13 cellular contexts compared by ENCODE assay signal in the genomic region with DNA sequence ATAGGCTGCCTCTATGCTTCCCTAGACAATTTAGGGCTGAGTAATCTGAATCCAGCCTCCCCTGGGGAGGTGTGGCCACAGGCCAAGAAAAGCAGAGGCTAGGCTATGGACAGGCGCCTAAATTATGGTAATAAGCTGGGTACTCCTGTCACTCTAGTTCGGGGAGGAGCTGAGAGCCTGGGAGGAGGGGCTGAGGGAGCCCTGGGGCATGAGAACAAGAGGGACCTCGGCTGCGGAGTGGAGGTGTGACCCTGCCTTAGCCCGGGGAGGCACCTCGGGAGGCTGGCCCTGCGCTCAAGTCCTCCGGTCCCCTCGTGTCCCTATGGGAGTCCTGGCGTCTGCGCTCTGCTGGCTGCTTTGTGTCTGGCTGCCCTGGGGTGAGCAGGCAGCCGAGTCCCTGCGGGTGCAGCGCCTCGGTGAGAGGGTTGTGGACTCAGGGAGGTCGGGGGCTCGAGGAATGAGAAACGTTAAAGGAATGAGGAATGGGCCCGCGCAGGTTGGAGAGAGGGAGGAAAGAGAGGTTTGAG. TPM values are rescaled to one million over a fixed set of nuclear protein-coding genes. Genes with fewer than 3 reads are reported as not detected.
DNase-seq lines count a peak whose midpoint lies in the region; ATAC-seq and TF ChIP-seq lines count a peak whose summit lies in the region.
"Had no signal": no experiment of that assay in that cellular context is flagged by ENCODE, and none has a peak within 500 bp of the region (broad histone marks: within the 10 kb centered on the region; RNA-seq: fewer than 3 reads in every experiment).

A gene with protein sequence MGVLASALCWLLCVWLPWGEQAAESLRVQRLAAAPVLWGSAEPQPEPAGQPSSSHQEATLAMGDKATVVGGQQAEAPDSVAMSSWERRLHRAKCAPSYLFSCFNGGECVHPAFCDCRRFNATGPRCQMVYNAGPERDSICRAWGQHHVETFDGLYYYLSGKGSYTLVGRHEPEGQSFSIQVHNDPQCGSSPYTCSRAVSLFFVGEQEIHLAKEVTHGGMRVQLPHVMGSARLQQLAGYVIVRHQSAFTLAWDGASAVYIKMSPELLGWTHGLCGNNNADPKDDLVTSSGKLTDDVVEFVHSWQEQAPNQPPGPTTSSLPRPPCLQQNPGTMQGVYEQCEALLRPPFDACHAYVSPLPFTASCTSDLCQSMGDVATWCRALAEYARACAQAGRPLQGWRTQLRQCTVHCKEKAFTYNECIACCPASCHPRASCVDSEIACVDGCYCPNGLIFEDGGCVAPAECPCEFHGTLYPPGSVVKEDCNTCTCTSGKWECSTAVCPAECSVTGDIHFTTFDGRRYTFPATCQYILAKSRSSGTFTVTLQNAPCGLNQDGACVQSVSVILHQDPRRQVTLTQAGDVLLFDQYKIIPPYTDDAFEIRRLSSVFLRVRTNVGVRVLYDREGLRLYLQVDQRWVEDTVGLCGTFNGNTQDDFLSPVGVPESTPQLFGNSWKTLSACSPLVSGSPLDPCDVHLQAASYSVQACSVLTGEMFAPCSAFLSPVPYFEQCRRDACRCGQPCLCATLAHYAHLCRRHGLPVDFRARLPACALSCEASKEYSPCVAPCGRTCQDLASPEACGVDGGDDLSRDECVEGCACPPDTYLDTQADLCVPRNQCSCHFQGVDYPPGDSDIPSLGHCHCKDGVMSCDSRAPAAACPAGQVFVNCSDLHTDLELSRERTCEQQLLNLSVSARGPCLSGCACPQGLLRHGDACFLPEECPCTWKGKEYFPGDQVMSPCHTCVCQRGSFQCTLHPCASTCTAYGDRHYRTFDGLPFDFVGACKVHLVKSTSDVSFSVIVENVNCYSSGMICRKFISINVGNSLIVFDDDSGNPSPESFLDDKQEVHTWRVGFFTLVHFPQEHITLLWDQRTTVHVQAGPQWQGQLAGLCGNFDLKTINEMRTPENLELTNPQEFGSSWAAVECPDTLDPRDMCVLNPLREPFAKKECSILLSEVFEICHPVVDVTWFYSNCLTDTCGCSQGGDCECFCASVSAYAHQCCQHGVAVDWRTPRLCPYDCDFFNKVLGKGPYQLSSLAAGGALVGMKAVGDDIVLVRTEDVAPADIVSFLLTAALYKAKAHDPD (N-terminal part only) (plus strand): TSS at position 209 of the 527 bp plus-strand sequence. CDS start 114 bp downstream, at position 323.

- peaks cover 17% of the 10 kb centered on the region for H3K4me1 Mint-ChIP-seq in progenitor cell of endocrine pancreas (ENCODE audit: low read depth)

- no peak for TF ChIP-seq RAD21 in SK-N-SH (IDR thresholded peaks at IDR 0.05; ENCODE audit: low read length)

- H3K27ac Mint-ChIP-seq in progenitor cell of endocrine pancreas: no peak within 1 kb of the TSS

- H3K4me3 ChIP-seq in SK-N-SH (ENCODE audit: low read depth in 2 of 2, low read length in 1 of 2) (no peak within 1 kb of the TSS), choroid plexus epithelial cell (ENCODE audit: low read depth, low read length) (no peak within 1 kb of the TSS), gastroesophageal sphincter (no peak within 1 kb of the TSS)
- H3K4me3 ChIP-seq: A549, prostate gland had no signal

- H3K27me3 ChIP-seq in SK-N-SH (ENCODE audit: insufficient read depth) (no peaks in the 10 kb centered on the region), gastroesophageal sphincter (peaks cover 76% of the 10 kb centered on the region)

- H3K4me3 Mint-ChIP-seq in progenitor cell of endocrine pancreas (ENCODE audit: low read depth): peak within 1 kb of the TSS; percentile 40

- H3K27me3 Mint-ChIP-seq in progenitor cell of endocrine pancreas: peaks cover 49% of the 10 kb centered on the region

- DNase-seq in SK-N-SH (peak; percentile 42), NCI-H2196 (lab: John Stamatoyannopoulos, UW; ENCODE audit: unreplicated experiment) (peak; percentile 78), choroid plexus epithelial cell (ENCODE audit: low read depth) (peak; percentile 15), progenitor cell of endocrine pancreas (ENCODE audit: low spot score, unreplicated experiment) (no peak), omental fat pad (ENCODE audit: low spot score) (no peak)
- DNase-seq: activated CD4-positive, alpha-beta T cell treated with anti-CD3 and anti-CD28 coated beads for 1 hour had no signal

- no peaks in the 10 kb centered on the region for H3K36me3 ChIP-seq in SK-N-SH (replicated peaks in 1 of 2; ENCODE audit: control insufficient read depth in 1 of 2, insufficient read depth in 2 of 2, low read length in 1 of 2)
- H3K36me3 ChIP-seq in gastroesophageal sphincter: no peaks in the 10 kb centered on the region
- H3K36me3 ChIP-seq: prostate gland had no signal

- WGBS in SK-N-SH (ENCODE audit: low lambda C conversion rate): 49% methylated on average over 13 of the region's 20 CpGs
- 2% methylated on average over 6 of the region's 20 CpGs; no CpG with 5 or more reads in 1 of the 2 donors for WGBS in gastroesophageal sphincter (ENCODE audit: low coverage in 1 of 2), 2 donors

- H3K9me2 ChIP-seq in SK-N-SH: no peaks in the 10 kb centered on the region

- H3K9me3 ChIP-seq in SK-N-SH (no peaks in the 10 kb centered on the region), gastroesophageal sphincter (no peaks in the 10 kb centered on the region)
- H3K9me3 ChIP-seq: A549, prostate gland had no signal

- CTCF ChIA-PET in SK-N-SH (lab: Yijun Ruan, JAX): interaction anchor here (1.1 to 3.6 kb wide), 6 partner anchors 11 to 484 kb away, joined by 3 to 12 read pairs (median 4); no protein-coding TSS in a partner anchor

- no peak within 1 kb of the TSS for H2AFZ ChIP-seq in SK-N-SH (ENCODE audit: low read depth)

- H3K4me1 ChIP-seq in SK-N-SH (ENCODE audit: control insufficient read depth in 1 of 2, insufficient read depth in 2 of 2, low read depth in 1 of 2, low read length in 1 of 2) (no peaks in the 10 kb centered on the region; a peak in 1 of 4 replicates), gastroesophageal sphincter (peaks cover 0 to 6% (median 0%) of the 10 kb centered on the region in 3 donors)
- H3K4me1 ChIP-seq: prostate gland had no signal

- no peak within 1 kb of the TSS for H3K9ac ChIP-seq in SK-N-SH

- H3K27ac ChIP-seq in SK-N-SH (ENCODE audit: low read depth in 2 of 2, low read length in 1 of 2) (no peak within 1 kb of the TSS), gastroesophageal sphincter (no peak within 1 kb of the TSS)
- H3K27ac ChIP-seq: A549, prostate gland had no signal

- no peak for TF ChIP-seq POLR2A in gastroesophageal sphincter (IDR thresholded peaks at IDR 0.05)

- no peak within 1 kb of the TSS for H3K4me2 ChIP-seq in SK-N-SH
- H3K4me2 ChIP-seq: A549 had no signal

- TF ChIP-seq EP300 in SK-N-SH (IDR thresholded peaks at IDR 0.05; ENCODE audit: borderline replicate concordance in 1 of 2, low read depth in 1 of 2, low read length in 1 of 2): no peak
- TF ChIP-seq EP300 in gastroesophageal sphincter (IDR thresholded peaks at IDR 0.05): no peak

- no peak for TF ChIP-seq CTCF in SK-N-SH (IDR thresholded peaks at IDR 0.05)
- no peak for TF ChIP-seq CTCF in choroid plexus epithelial cell (conservative IDR thresholded peaks at IDR 0.05; ENCODE audit: low read depth, low read length)
- no peak for TF ChIP-seq CTCF in progenitor cell of endocrine pancreas (IDR thresholded peaks at IDR 0.05; ENCODE audit: unreplicated experiment)
- no peak for TF ChIP-seq CTCF in gastroesophageal sphincter (IDR thresholded peaks at IDR 0.05)
- TF ChIP-seq CTCF in omental fat pad (IDR thresholded peaks at IDR 0.05): no peak

- POLR2A ChIA-PET in SK-N-SH (lab: Yijun Ruan, JAX): no interaction called here

- no peaks in the 10 kb centered on the region for H3F3A ChIP-seq in SK-N-SH (replicated peaks; ENCODE audit: insufficient read depth)

- H3K79me2 ChIP-seq in SK-N-SH (ENCODE audit: insufficient read depth): no peaks in the 10 kb centered on the region

- H3K36me3 Mint-ChIP-seq in progenitor cell of endocrine pancreas (ENCODE audit: insufficient read depth): peaks cover 1% of the 10 kb centered on the region

- H4K20me1 ChIP-seq in SK-N-SH (ENCODE audit: insufficient read depth): no peaks in the 10 kb centered on the region

- ATAC-seq in SK-N-SH treated with all-trans-retinoic acid at 6 μM for 48 hours (no peak), GM21576 (IDR thresholded peaks at IDR 0.05; ENCODE audit: unreplicated experiment) (no peak), gastroesophageal sphincter (no peak), omental fat pad (ENCODE audit: low FRiP score) (no peak)
- ATAC-seq: A549 had no signal

- H3K9me3 Mint-ChIP-seq in progenitor cell of endocrine pancreas (ENCODE audit: low read depth): no peaks in the 10 kb centered on the region

TF ChIP-seq in SK-N-SH, 30 proteins besides CTCF, POLR2A, EP300 and RAD21 (continues in another document):
- TF ChIP-seq MXI1 (IDR thresholded peaks at IDR 0.05; ENCODE audit: low read depth, low read length): no peak
- TF ChIP-seq TCF12 (IDR thresholded peaks at IDR 0.05): no peak
- no peak for TF ChIP-seq SIN3A (IDR thresholded peaks at IDR 0.05; ENCODE audit: borderline replicate concordance, low read depth, low read length)
- no peak for TF ChIP-seq NRF1 (IDR thresholded peaks at IDR 0.05; ENCODE audit: low read depth, low read length)
- TF ChIP-seq YY1 (IDR thresholded peaks at IDR 0.05; ENCODE audit: low read depth): no peak
- no peak for TF ChIP-seq GABPA (IDR thresholded peaks at IDR 0.05; ENCODE audit: low read depth)

TF ChIP-seq in SK-N-SH treated with all-trans-retinoic acid at 6 μM for 48 hours, 23 proteins besides CTCF, POLR2A, EP300 and RAD21 (continues in another document):
- TF ChIP-seq ZFP3 (CRISPR knock-in tag; IDR thresholded peaks at IDR 0.05): no peak
- no peak for TF ChIP-seq CSDC2 (CRISPR knock-in tag; IDR thresholded peaks at IDR 0.05)
- TF ChIP-seq GLIS3 (CRISPR knock-in tag; IDR thresholded peaks at IDR 0.05): no peak
- TF ChIP-seq OSR1 (CRISPR knock-in tag; IDR thresholded peaks at IDR 0.05): no peak
- TF ChIP-seq ISL1 (CRISPR knock-in tag; IDR thresholded peaks at IDR 0.05): no peak

RNA-seq across cellular contexts. Expression of the gene that starts here (rescaled TPM):
- not detected in 2 replicates for polyA plus RNA-seq in SK-N-SH (2012; rRNA removed)
- not detected in 2 replicates for polyA plus RNA-seq in SK-N-SH (2012; cell fraction: cytosol; rRNA removed)
- not detected in 2 replicates for polyA plus RNA-seq in SK-N-SH (2012; cell fraction: nucleus; rRNA removed)
- total RNA-seq in progenitor cell of endocrine pancreas: 0.78 and 1.5 TPM in 2 replicates
- total RNA-seq in gastroesophageal sphincter: not detected
- not detected for total RNA-seq in omental fat pad
- total RNA-seq: LHCN-M2, RPMI7951 had no signal
- polyA plus RNA-seq: A549 had no signal

Comparison
In these comparisons a context has a peak if more than half of its experiments do, and no peak if none do; other contexts are left out.
1. Peak in DNase-seq in SK-N-SH; RNA of the gene not detected or under 1 TPM.
2. DNase-seq: peak in NCI-H2196 (single experiment) and choroid plexus epithelial cell (single experiment); none in progenitor cell of endocrine pancreas (single experiment) and omental fat pad (single experiment).